Comparison of ENCODE assay signal across 22 cellular contexts in genomic region chr4:167129146-167129545, GRCh38.
"Had no signal": no experiment of that assay in that cellular context is flagged by ENCODE, and none has a peak within 500 bp of the region (broad histone marks: within the 10 kb centered on the region; RNA-seq: fewer than 3 reads in every experiment).

No MANE protein-coding gene starts in this region.

- H3K27ac ChIP-seq: HL-60, KMS-11, RWPE1, SJSA1 had no signal

- H3K9me3 ChIP-seq: SJSA1 had no signal

- H3K4me3 ChIP-seq: K562, SJSA1 had no signal

- DNase-seq: Kasumi-1, MM.1S, NCI-H1092 treated with DMSO at 0.1 percent for 48 hours, NCI-H1436, NCI-H187, NCI-H2029, NCI-H2081 treated with DMSO at 0.1 percent for 48 hours, NCI-H2171, NCI-H226, NCI-H446, NCI-H510A, NCI-H524 treated with DMSO at 0.1 percent for 48 hours, NCI-H69, NCI-H774, PC-3, SIG-M5 had no signal

- H3K4me1 ChIP-seq: SJSA1 had no signal

- ATAC-seq: K562, Panc1, PC-3 had no signal

- H3K36me3 ChIP-seq: SJSA1 had no signal

- H3K27me3 ChIP-seq: SJSA1 had no signal
